Comparison of ENCODE assay signal across 1 cellular context in the genomic region with DNA sequence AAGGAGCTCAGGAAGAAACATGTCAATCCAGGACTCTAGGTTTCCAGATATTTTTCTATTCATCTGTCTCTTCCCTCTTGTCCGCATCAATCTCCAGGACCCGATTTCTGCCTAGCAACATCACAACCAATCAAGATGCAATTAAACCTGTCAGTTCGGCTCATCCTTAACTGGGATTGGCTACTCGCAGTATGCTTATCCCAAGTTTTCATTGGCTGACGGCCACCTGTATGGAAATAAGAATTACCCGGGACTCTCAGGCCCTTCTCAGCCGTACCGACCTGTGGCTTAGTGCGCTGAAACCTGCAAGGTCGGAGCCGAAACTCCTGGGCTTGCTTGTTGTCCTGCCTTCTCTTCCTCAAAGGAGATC.
TF ChIP-seq lines count a peak whose summit lies in the region.

No MANE protein-coding gene starts in this region.

TF ChIP-seq in HEK293, 187 proteins besides CTCF, POLR2A, EP300 and RAD21 (continued from another document):
- no peak for TF ChIP-seq TRIM28 (IDR thresholded peaks at IDR 0.05; ENCODE audit: borderline replicate concordance, low read length)
- no peak for TF ChIP-seq REPIN1 (tag by site-specific recombination; IDR thresholded peaks at IDR 0.05; ENCODE audit: low read depth)
- no peak for TF ChIP-seq BCL6B (tag by site-specific recombination; IDR thresholded peaks at IDR 0.05)
- no peak for TF ChIP-seq HOXD13 (CRISPR knock-in tag; IDR thresholded peaks at IDR 0.05; ENCODE audit: borderline replicate concordance)
- TF ChIP-seq, protein P1, sequence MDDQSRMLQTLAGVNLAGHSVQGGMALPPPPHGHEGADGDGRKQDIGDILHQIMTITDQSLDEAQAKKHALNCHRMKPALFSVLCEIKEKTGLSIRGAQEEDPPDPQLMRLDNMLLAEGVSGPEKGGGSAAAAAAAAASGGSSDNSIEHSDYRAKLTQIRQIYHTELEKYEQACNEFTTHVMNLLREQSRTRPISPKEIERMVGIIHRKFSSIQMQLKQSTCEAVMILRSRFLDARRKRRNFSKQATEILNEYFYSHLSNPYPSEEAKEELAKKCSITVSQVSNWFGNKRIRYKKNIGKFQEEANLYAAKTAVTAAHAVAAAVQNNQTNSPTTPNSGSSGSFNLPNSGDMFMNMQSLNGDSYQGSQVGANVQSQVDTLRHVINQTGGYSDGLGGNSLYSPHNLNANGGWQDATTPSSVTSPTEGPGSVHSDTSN (CRISPR knock-in tag; IDR thresholded peaks at IDR 0.05): no peak
- no peak for TF ChIP-seq ZNF670 (tag by site-specific recombination; IDR thresholded peaks at IDR 0.05; ENCODE audit: low read depth)
- TF ChIP-seq ZNF426 (tag by site-specific recombination; IDR thresholded peaks at IDR 0.05): no peak
- TF ChIP-seq ZNF366 (tag by site-specific recombination; conservative IDR thresholded peaks at IDR 0.05): 0 out of 2 replicates have a peak, but pooled peaks have one; percentile 16
- TF ChIP-seq ZNF521 (tag by site-specific recombination; IDR thresholded peaks at IDR 0.05): no peak
- TF ChIP-seq ZNF785 (tag by site-specific recombination; IDR thresholded peaks at IDR 0.05): no peak
- peak; percentile 8; the same call in 1 of the 2 replicates for TF ChIP-seq IKZF3 (tag by site-specific recombination; IDR thresholded peaks at IDR 0.05)
